In genomic region chr15:97904196-97904572, GRCh38 we compare ENCODE assay signal across 8 cellular contexts. TPM values are rescaled to one million over a fixed set of nuclear protein-coding genes. Genes with fewer than 3 reads are reported as not detected.
A peak's percentile ranks its signal among the peaks of the same experiment; 100 is the strongest.
DNase-seq lines count a peak whose midpoint lies in the region; ATAC-seq, FAIRE-seq and TF ChIP-seq lines count a peak whose summit lies in the region.

No MANE protein-coding gene starts in this region.

- H3K27ac ChIP-seq in AG04450 (ENCODE audit: low read depth, low read length) = no peak overlapping the region
- H3K27ac ChIP-seq in heart right ventricle = no peak overlapping the region
- no peak overlapping the region for H3K27ac ChIP-seq in psoas muscle

- no peaks in the 10 kb centered on the region for H3K9me3 ChIP-seq in AG04450 (ENCODE audit: control insufficient read depth, insufficient read depth, low read length)
- no peaks in the 10 kb centered on the region for H3K9me3 ChIP-seq in heart right ventricle
- no peaks in the 10 kb centered on the region for H3K9me3 ChIP-seq in psoas muscle

- POLR2A ChIA-PET in AG04450 (lab: Yijun Ruan, JAX) = no interaction called here
- POLR2A ChIA-PET in activated naive CD8-positive, alpha-beta T cell treated with anti-CD3 and anti-CD28 coated beads, Interleukin-2, amount 10 ng/mL, durations not matched to agents 7 days and 5 days (lab: Charles Lee) = no interaction called here

- TF ChIP-seq CTCF in AG04450 (IDR thresholded peaks at IDR 0.05; ENCODE audit: low read depth, low read length) (peak; percentile 70), heart right ventricle (IDR thresholded peaks at IDR 0.05) (peak; percentile 48 to 82 (median 70)), psoas muscle (IDR thresholded peaks at IDR 0.05) (peak; percentile 63)

- peaks cover 2% of the 10 kb centered on the region for H3K4me1 Mint-ChIP-seq in activated naive CD8-positive, alpha-beta T cell treated with anti-CD3 and anti-CD28 coated beads, Interleukin-2, amount 10 ng/mL, durations not matched to agents 7 days and 5 days

- H3K27ac Mint-ChIP-seq in activated naive CD8-positive, alpha-beta T cell treated with anti-CD3 and anti-CD28 coated beads, Interleukin-2, amount 10 ng/mL, durations not matched to agents 7 days and 5 days = no peak overlapping the region

- H3K4me3 Mint-ChIP-seq in activated naive CD8-positive, alpha-beta T cell treated with anti-CD3 and anti-CD28 coated beads, Interleukin-2, amount 10 ng/mL, durations not matched to agents 7 days and 5 days = no peak overlapping the region

- FAIRE-seq in GM12891 (lab: Jason Lieb, UNC) = no peak

- WGBS in heart right ventricle, 2 donors = 0 to 1% methylated on average over 22 of the region's 22 CpGs
- 0 to 1% (median 1%) methylated on average over 22 of the region's 22 CpGs for WGBS in psoas muscle, 3 donors

- peaks cover 0 to 7% (median 0%) of the 10 kb centered on the region in 9 donors for H3K4me1 ChIP-seq in heart right ventricle
- H3K4me1 ChIP-seq in psoas muscle = no peaks in the 10 kb centered on the region

- H3K27me3 ChIP-seq in AG04450 (ENCODE audit: control insufficient read depth, insufficient read depth, low read length) (no peaks in the 10 kb centered on the region), heart right ventricle (peaks cover 0 to 80% (median 44%) of the 10 kb centered on the region in 7 donors), psoas muscle (ENCODE audit: insufficient read depth in 3 of 3, low read length in 2 of 3) (peaks cover 0 to 41% (median 4%) of the 10 kb centered on the region in 3 donors)

- ATAC-seq in activated naive CD8-positive, alpha-beta T cell treated with anti-CD3 and anti-CD28 coated beads, Interleukin-2, amount 10 ng/mL, durations not matched to agents 7 days and 5 days (ENCODE audit: low read depth) = no peak
- ATAC-seq in heart right ventricle (peak; percentile 84 to 96 (median 92)), psoas muscle (peak; percentile 75 to 91 (median 88)), HG03135 (IDR thresholded peaks at IDR 0.05; ENCODE audit: unreplicated experiment) (no peak)

- no peaks in the 10 kb centered on the region for H3K36me3 Mint-ChIP-seq in activated naive CD8-positive, alpha-beta T cell treated with anti-CD3 and anti-CD28 coated beads, Interleukin-2, amount 10 ng/mL, durations not matched to agents 7 days and 5 days

- H3K27me3 Mint-ChIP-seq in activated naive CD8-positive, alpha-beta T cell treated with anti-CD3 and anti-CD28 coated beads, Interleukin-2, amount 10 ng/mL, durations not matched to agents 7 days and 5 days = peaks cover 10% of the 10 kb centered on the region

- H3K36me3 ChIP-seq in heart right ventricle = no peaks in the 10 kb centered on the region
- H3K36me3 ChIP-seq in psoas muscle (ENCODE audit: insufficient read depth in 1 of 2, low read depth in 1 of 2) = no peaks in the 10 kb centered on the region

- H3K9me3 Mint-ChIP-seq in activated naive CD8-positive, alpha-beta T cell treated with anti-CD3 and anti-CD28 coated beads, Interleukin-2, amount 10 ng/mL, durations not matched to agents 7 days and 5 days = no peaks in the 10 kb centered on the region

- no peak for DNase-seq in AG04450 (ENCODE audit: low read depth, low spot score)
- DNase-seq in GM12891 (ENCODE audit: insufficient read length, low spot score) = peak; percentile 26
- DNase-seq in NCI-H2171 treated with DMSO at 0.1 percent for 48 hours (lab: John Stamatoyannopoulos, UW) = peak; percentile 24
- DNase-seq in activated naive CD8-positive, alpha-beta T cell treated with anti-CD3 and anti-CD28 coated beads, Interleukin-2, amount 10 ng/mL, durations not matched to agents 7 days and 5 days = peak; percentile 52
- DNase-seq in heart right ventricle = peak; percentile 63 to 78
- DNase-seq in psoas muscle = peak; percentile 74 to 83
- no peak for DNase-seq in activated gamma-delta T cell (lab: John Stamatoyannopoulos, UW)

- TF ChIP-seq POLR2A in GM12891 (IDR thresholded peaks at IDR 0.05; ENCODE audit: low read depth, low read length) = no peak

- CTCF ChIA-PET in AG04450 (lab: Charles Lee) = interaction anchor here (0.6 to 2.7 kb wide), 7 partner anchors 78 to 499 kb away, joined by 3 to 15 read pairs (median 3); no protein-coding TSS in a partner anchor

- intact Hi-C loops in heart right ventricle (cut with DNase I) = loop anchor here (1.0 to 10.0 kb wide), 9 partner anchors 61 to 521 kb away; partner anchors contain the start of gene ARRDC4 (in 1 of the 10)
- intact Hi-C loops in psoas muscle (cut with DNase I) = loop anchor here (5.0 to 10.0 kb wide), 4 partner anchors 273 to 521 kb away; no protein-coding TSS in a partner anchor

- H3K4me3 ChIP-seq in AG04450 (ENCODE audit: low read depth, low read length) (no peak overlapping the region), heart right ventricle (no peak overlapping the region), psoas muscle (no peak overlapping the region)

TF ChIP-seq in GM12891, 5 proteins besides CTCF, POLR2A, EP300 and RAD21:
- TF ChIP-seq POU2F2 (IDR thresholded peaks at IDR 0.05; ENCODE audit: low read depth, low read length) (no peak), SPI1 (IDR thresholded peaks at IDR 0.05; ENCODE audit: low read depth, low read length) (no peak), PAX5 (IDR thresholded peaks at IDR 0.05; ENCODE audit: insufficient read depth, low read length, severe bottlenecking) (no peak), TAF1 (IDR thresholded peaks at IDR 0.05; ENCODE audit: low read depth, low read length) (no peak), POLR2AphosphoS5 (IDR thresholded peaks at IDR 0.05; ENCODE audit: low read depth, low read length) (no peak)
TF ChIP-seq in GM12891: peak in this region for 0.

RNA-seq across cellular contexts. Expression of gene ARRDC4, which starts 56.3 kb away (rescaled TPM):
- 7.5 and 9.2 TPM in 2 replicates for polyA plus RNA-seq in AG04450 (2011; rRNA removed)
- 4.8 and 5.2 TPM in 2 replicates for polyA minus RNA-seq in AG04450 (2011; rRNA and poly(A)+ RNA removed)
- polyA plus RNA-seq in GM12891 (2012; ENCODE audit: low read depth, missing spikeins) = 0.60 TPM
- 1 to 10 TPM in 1 of 2 experiments, under 1 TPM in 1; 0.94 to 1.2 TPM for total RNA-seq in activated naive CD8-positive, alpha-beta T cell treated with anti-CD3 and anti-CD28 coated beads, Interleukin-2, amount 10 ng/mL, durations not matched to agents 7 days and 5 days
- 10 to 100 TPM in 9 of 10 donors, 1 to 10 TPM in 1; 9.4 to 26.4 (median 14.5) TPM for total RNA-seq in heart right ventricle
- polyA plus RNA-seq in heart right ventricle = 10 to 100 TPM in 1 of 2 donors, 1 to 10 TPM in 1; 8.2 to 16.4 TPM
- 10 to 100 TPM; 13.1 to 32.6 (median 27.8) TPM for total RNA-seq in psoas muscle
- polyA plus RNA-seq in psoas muscle = 10 to 100 TPM; 13.6 to 30.0 (median 13.8) TPM

Comparison
In these comparisons a context has a peak if more than half of its experiments do, and no peak if none do; other contexts are left out.
1. DNase-seq: peak in GM12891 (single experiment), NCI-H2171 treated with DMSO at 0.1 percent for 48 hours (single experiment), activated naive CD8-positive, alpha-beta T cell treated with anti-CD3 and anti-CD28 coated beads, Interleukin-2, amount 10 ng/mL, durations not matched to agents 7 days and 5 days (single experiment), heart right ventricle (2 of 2) and psoas muscle (2 of 2); none in AG04450 (single experiment) and activated gamma-delta T cell (single experiment).
2. ATAC-seq: peak in heart right ventricle (8 of 8) and psoas muscle (4 of 4); none in activated naive CD8-positive, alpha-beta T cell treated with anti-CD3 and anti-CD28 coated beads, Interleukin-2, amount 10 ng/mL, durations not matched to agents 7 days and 5 days (single experiment) and HG03135 (single experiment).
3. RNA of gene ARRDC4, which starts 56.3 kb away (total RNA-seq): 13.1 to 32.6 TPM in psoas muscle and 9.4 to 26.4 TPM in heart right ventricle; 0.94 to 1.2 TPM in activated naive CD8-positive, alpha-beta T cell treated with anti-CD3 and anti-CD28 coated beads, Interleukin-2, amount 10 ng/mL, durations not matched to agents 7 days and 5 days; every median in the first group is over 4 times any median in the second.
4. Peak in every context shown above with its lines, with median percentiles within 50 percentile points of each other: CTCF ChIP-seq.